15 cellular contexts compared by ENCODE assay signal in the genomic region with DNA sequence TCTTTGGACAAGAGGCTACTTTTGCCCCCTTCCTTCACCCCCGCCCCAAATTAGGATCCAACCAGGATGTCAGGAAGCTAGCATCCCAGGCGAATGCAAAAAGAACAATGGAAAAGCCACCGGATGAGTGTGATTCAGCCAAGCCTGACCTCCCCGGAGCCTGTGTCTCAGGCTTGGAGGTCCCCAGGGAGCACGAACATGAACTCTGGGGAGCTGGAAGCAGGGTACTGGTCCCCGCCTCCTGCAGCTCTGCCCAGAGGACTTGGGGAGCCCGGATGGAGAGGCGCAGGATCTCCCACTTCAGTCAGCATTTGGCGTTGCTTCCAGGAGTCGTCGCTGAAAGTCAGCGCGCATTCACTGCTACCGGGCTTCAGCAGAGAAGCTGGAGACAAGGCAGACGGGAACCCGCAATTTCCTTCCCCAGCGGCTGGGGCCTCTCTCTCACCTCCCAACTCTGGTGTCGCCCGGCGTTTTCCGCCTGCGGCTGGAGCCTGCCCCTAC. TPM values are rescaled to one million over a fixed set of nuclear protein-coding genes. Genes with fewer than 3 reads are reported as not detected.
DNase-seq lines count a peak whose midpoint lies in the region; TF ChIP-seq lines count a peak whose summit lies in the region.
"Had no signal": no experiment of that assay in that cellular context is flagged by ENCODE, and none has a peak within 500 bp of the region (broad histone marks: within the 10 kb centered on the region; RNA-seq: fewer than 3 reads in every experiment).

No MANE protein-coding gene starts in this region.

- TF ChIP-seq CTCF in fibroblast of mammary gland (conservative IDR thresholded peaks at IDR 0.05; ENCODE audit: control insufficient read depth, insufficient read depth, low read depth, low read length) (no peak), osteoblast (IDR thresholded peaks at IDR 0.05; ENCODE audit: extremely low read depth, low read depth, low read length) (no peak)

- peak overlapping the region; percentile 85 for H3K27ac ChIP-seq in osteoblast (ENCODE audit: low read depth, low read length)
- H3K27ac ChIP-seq: ovary, VCaP had no signal

- peak overlapping the region; percentile 76 for H3K9ac ChIP-seq in NT2/D1 (ENCODE audit: insufficient read length, low read depth)

- peak overlapping the region; percentile 97 for H3K4me2 ChIP-seq in osteoblast (ENCODE audit: insufficient read depth, low read length)

- no peaks in the 10 kb centered on the region for H3K36me3 ChIP-seq in NT2/D1 (ENCODE audit: insufficient read depth, insufficient read length, low read length)
- no peaks in the 10 kb centered on the region for H3K36me3 ChIP-seq in osteoblast (ENCODE audit: insufficient read depth, low read length)
- H3K36me3 ChIP-seq: ovary, tibial nerve had no signal

- H2AFZ ChIP-seq in osteoblast (ENCODE audit: low read length): peak overlapping the region; percentile 86

- peaks cover 50% of the 10 kb centered on the region for H3K27me3 ChIP-seq in NT2/D1 (ENCODE audit: insufficient read depth, insufficient read length)
- no peaks in the 10 kb centered on the region for H3K27me3 ChIP-seq in osteoblast (ENCODE audit: insufficient read depth, low read length)

- H4K20me1 ChIP-seq in osteoblast (ENCODE audit: insufficient read depth, low read length): peaks cover 3% of the 10 kb centered on the region

- DNase-seq in ELF-1 (ENCODE audit: low read depth, low spot score): peak; percentile 61
- no peak for DNase-seq in NT2/D1 (ENCODE audit: low read depth, low spot score)
- DNase-seq in fibroblast of mammary gland (ENCODE audit: low read depth): peak; percentile 84
- peak; percentile 92 for DNase-seq in osteoblast (ENCODE audit: insufficient read length, low spot score, missing footprints)
- no peak for DNase-seq in NK-92 (lab: John Stamatoyannopoulos, UW; ENCODE audit: unreplicated experiment)
- no peak for DNase-seq in NCI-H82 treated with DMSO at 0.1 percent for 48 hours (lab: John Stamatoyannopoulos, UW; ENCODE audit: unreplicated experiment)
- no peak for DNase-seq in stimulated activated CD4-positive, alpha-beta T cell treated with anti-CD3 and anti-CD28 coated beads, Interleukin-12 subunit alpha, Interleukin-12 subunit beta, amount 100 ng/mL, for 4 hours
- no peak for DNase-seq in SW 1271 (lab: John Stamatoyannopoulos, UW)
- DNase-seq: central memory CD4-positive, alpha-beta T cell; erythroblast; immature natural killer cell; ovary had no signal

- H3K9me3 ChIP-seq in NT2/D1 (ENCODE audit: insufficient read depth, low read length): peaks cover 10% of the 10 kb centered on the region; the same call in 1 of the 2 replicates
- no peaks in the 10 kb centered on the region for H3K9me3 ChIP-seq in osteoblast (ENCODE audit: low read depth, low read length)
- H3K9me3 ChIP-seq: ovary, tibial nerve had no signal

- H3K4me1 ChIP-seq in NT2/D1 (ENCODE audit: insufficient read depth, insufficient read length): peaks cover 5% of the 10 kb centered on the region
- H3K4me1 ChIP-seq in osteoblast (ENCODE audit: insufficient read depth, low read length): peaks cover 24% of the 10 kb centered on the region

- H3K79me2 ChIP-seq in osteoblast (ENCODE audit: insufficient read depth, low read length): peaks cover 28% of the 10 kb centered on the region

- H3K4me3 ChIP-seq in NT2/D1 (ENCODE audit: insufficient read length, low read depth) (peak overlapping the region; percentile 73), fibroblast of mammary gland (ENCODE audit: control insufficient read depth, low read depth, low read length) (peak overlapping the region; percentile 2), osteoblast (ENCODE audit: insufficient read depth, low read length) (peak overlapping the region; percentile 81)
- H3K4me3 ChIP-seq: ovary had no signal

RNA-seq across cellular contexts. Expression of a gene that starts 1.8 kb away (rescaled TPM):
- total RNA-seq in osteoblast: 38.0 and 44.5 TPM in 2 replicates
- total RNA-seq: activated naive CD4-positive, alpha-beta T cell treated with anti-CD3 and anti-CD28 coated beads, Interleukin-2, amount 50 U/mL, for 72 hours had no signal

Comparison
In these comparisons a context has a peak if more than half of its experiments do, and no peak if none do; other contexts are left out.
1. DNase-seq: peak in ELF-1 (single experiment), fibroblast of mammary gland (single experiment) and osteoblast (single experiment); none in NT2/D1 (single experiment), NK-92 (single experiment), NCI-H82 treated with DMSO at 0.1 percent for 48 hours (single experiment), stimulated activated CD4-positive, alpha-beta T cell treated with anti-CD3 and anti-CD28 coated beads, Interleukin-12 subunit alpha, Interleukin-12 subunit beta, amount 100 ng/mL, for 4 hours (single experiment) and SW 1271 (0 of 2).
2. H3K4me3 ChIP-seq: peak in every context shown above with its lines; median percentile 81 in osteoblast; 73 in NT2/D1; 2 in fibroblast of mammary gland.